ENCODE assay signal across 8 cellular contexts in genomic region chr4:123505077-123505456, GRCh38.
DNase-seq lines count a peak whose midpoint lies in the region; ATAC-seq, FAIRE-seq and TF ChIP-seq lines count a peak whose summit lies in the region.

No MANE protein-coding gene starts in this region.

- H3K4me3 ChIP-seq in AG04450 (ENCODE audit: low read depth, low read length), result peak overlapping the region; percentile 57
- peak overlapping the region; percentile 43 for H3K4me3 ChIP-seq in GM23338
- peak overlapping the region in 2 of 3 experiments; percentile 49 to 60 for H3K4me3 ChIP-seq in keratinocyte (ENCODE audit: control insufficient read depth in 2 of 3, extremely low read depth in 1 of 3, insufficient read depth in 2 of 3, low read depth in 1 of 3, low read length in 3 of 3)
- H3K4me3 ChIP-seq in subcutaneous abdominal adipose tissue (ENCODE audit: low read depth in 1 of 5, low read length in 5 of 5), result peak overlapping the region; percentile 56 to 87 (median 83)

- H3K36me3 ChIP-seq in GM23338 (ENCODE audit: insufficient read depth) (peaks cover 3% of the 10 kb centered on the region), keratinocyte (ENCODE audit: control insufficient read depth in 2 of 2, extremely low read depth in 1 of 2, insufficient read depth in 2 of 2, low read length in 2 of 2) (no peaks in the 10 kb centered on the region), subcutaneous abdominal adipose tissue (ENCODE audit: control insufficient read depth in 5 of 5, insufficient read depth in 5 of 5, low read length in 5 of 5) (no peaks in the 10 kb centered on the region)

- H3K27me3 ChIP-seq in AG04450 (ENCODE audit: control insufficient read depth, insufficient read depth, low read length) (no peaks in the 10 kb centered on the region), GM23338 (ENCODE audit: insufficient read depth) (no peaks in the 10 kb centered on the region), keratinocyte (ENCODE audit: control insufficient read depth, extremely low read depth, insufficient read depth, low read length) (no peaks in the 10 kb centered on the region), subcutaneous abdominal adipose tissue (ENCODE audit: control insufficient read depth in 5 of 5, insufficient read depth in 4 of 5, low read length in 5 of 5) (no peaks in the 10 kb centered on the region)

- H3K9ac ChIP-seq in keratinocyte (ENCODE audit: control insufficient read depth, extremely low read depth, insufficient read depth, low read length), result no peak overlapping the region
- peak overlapping the region in 4 of 5 donors; percentile 62 to 80 (median 68) for H3K9ac ChIP-seq in subcutaneous abdominal adipose tissue (ENCODE audit: low read length in 5 of 5)

- ATAC-seq in GM23338, result peak; percentile 20

- H3K27ac Mint-ChIP-seq in GM23338, result peak overlapping the region; percentile 77
- no peak overlapping the region for H3K27ac Mint-ChIP-seq in activated naive CD8-positive, alpha-beta T cell

- H3K9me3 ChIP-seq in AG04450 (ENCODE audit: control insufficient read depth, insufficient read depth, low read length) (no peaks in the 10 kb centered on the region), keratinocyte (ENCODE audit: control insufficient read depth, low read depth, low read length) (no peaks in the 10 kb centered on the region), subcutaneous abdominal adipose tissue (ENCODE audit: control insufficient read depth in 5 of 5, low read length in 5 of 5) (no peaks in the 10 kb centered on the region)

- H3K9me1 ChIP-seq in keratinocyte (ENCODE audit: control insufficient read depth, extremely low read depth, insufficient read depth, low read length), result no peaks in the 10 kb centered on the region

- H3K9me3 Mint-ChIP-seq in GM23338, result peaks cover 43% of the 10 kb centered on the region
- no peaks in the 10 kb centered on the region for H3K9me3 Mint-ChIP-seq in activated naive CD8-positive, alpha-beta T cell (ENCODE audit: low read depth)

- peak overlapping the region; percentile 67 for H3K4me3 Mint-ChIP-seq in GM23338
- H3K4me3 Mint-ChIP-seq in activated naive CD8-positive, alpha-beta T cell, result peak overlapping the region; percentile 92

- peaks cover 16% of the 10 kb centered on the region for H3F3A ChIP-seq in GM23338 (replicated peaks; ENCODE audit: low read depth)

- FAIRE-seq in keratinocyte (lab: Jason Lieb, UNC), result no peak

- DNase-seq in AG04450 (ENCODE audit: low read depth, low spot score) (no peak), GM23338 (ENCODE audit: low spot score) (peak; percentile 67), keratinocyte (ENCODE audit: low read depth, low spot score) (no peak), iPS-NIHi7 (ENCODE audit: extremely low spot score) (no peak), kidney tubule cell (ENCODE audit: low spot score) (no peak)
- no peak for DNase-seq in activated CD8-positive, alpha-beta memory T cell treated with anti-CD3 and anti-CD28 coated beads for 24 hours

- H3K79me2 ChIP-seq in GM23338 (replicated peaks; ENCODE audit: insufficient read depth) (no peaks in the 10 kb centered on the region), keratinocyte (ENCODE audit: control insufficient read depth, insufficient read depth, low read length) (no peaks in the 10 kb centered on the region)

- CTCF ChIA-PET in AG04450 (lab: Charles Lee), result no interaction called here

- peaks cover 10% of the 10 kb centered on the region for H3K27me3 Mint-ChIP-seq in GM23338 (ENCODE audit: insufficient read depth, low read depth, poor library complexity)
- H3K27me3 Mint-ChIP-seq in activated naive CD8-positive, alpha-beta T cell, result peaks cover 6% of the 10 kb centered on the region

- dilution Hi-C loops in keratinocyte (cut with MboI; ENCODE audit: extremely low pct_ligation_motif_present, low sequenced_read_pairs), result no loop called here

- H3K9me2 ChIP-seq in GM23338 (ENCODE audit: insufficient read depth), result no peaks in the 10 kb centered on the region

- H2AFZ ChIP-seq in GM23338 (no peak overlapping the region), keratinocyte (ENCODE audit: control insufficient read depth, low read length) (peak overlapping the region; percentile 78)

- H3K36me3 Mint-ChIP-seq in GM23338 (ENCODE audit: low read depth), result peaks cover 47% of the 10 kb centered on the region
- no peaks in the 10 kb centered on the region for H3K36me3 Mint-ChIP-seq in activated naive CD8-positive, alpha-beta T cell

- POLR2A ChIA-PET in AG04450 (lab: Yijun Ruan, JAX), result no interaction called here

- TF ChIP-seq CTCF in AG04450 (IDR thresholded peaks at IDR 0.05; ENCODE audit: low read depth, low read length) (no peak), GM23338 (conservative IDR thresholded peaks at IDR 0.05; ENCODE audit: low read depth in 2 of 2) (no peak), keratinocyte (optimal IDR thresholded peaks at IDR 0.05 in 1 of 3, IDR thresholded peaks at IDR 0.05 in 1 of 3, conservative IDR thresholded peaks at IDR 0.05 in 1 of 3; ENCODE audit: extremely low read depth in 1 of 3, insufficient read depth in 2 of 3, low read length in 3 of 3) (no peak)

- no peak overlapping the region for H3K27ac ChIP-seq in AG04450 (ENCODE audit: low read depth, low read length)
- H3K27ac ChIP-seq in GM23338 (ENCODE audit: low read depth), result peak overlapping the region; percentile 98
- H3K27ac ChIP-seq in keratinocyte (ENCODE audit: control insufficient read depth, insufficient read depth, low read length), result no peak overlapping the region
- peak overlapping the region; percentile 59 for H3K27ac ChIP-seq in subcutaneous abdominal adipose tissue (ENCODE audit: low read depth, low read length)

- H3K4me2 ChIP-seq in GM23338 (peak overlapping the region; percentile 69), keratinocyte (ENCODE audit: control insufficient read depth, extremely low read depth, insufficient read depth, low read depth, low read length) (peak overlapping the region; percentile 71)

- peaks cover 37% of the 10 kb centered on the region for H3K4me1 Mint-ChIP-seq in GM23338
- H3K4me1 Mint-ChIP-seq in activated naive CD8-positive, alpha-beta T cell (ENCODE audit: low read depth), result peaks cover 12% of the 10 kb centered on the region

- H4K20me1 ChIP-seq in GM23338 (replicated peaks; ENCODE audit: insufficient read depth), result no peaks in the 10 kb centered on the region
- no peaks in the 10 kb centered on the region for H4K20me1 ChIP-seq in keratinocyte (ENCODE audit: control insufficient read depth, extremely low read depth, insufficient read depth, low read length)

- peaks cover 34% of the 10 kb centered on the region for H3K4me1 ChIP-seq in GM23338 (ENCODE audit: insufficient read depth)
- peaks cover 3% of the 10 kb centered on the region for H3K4me1 ChIP-seq in keratinocyte (ENCODE audit: control insufficient read depth, extremely low read depth, insufficient read depth, low read length)
- H3K4me1 ChIP-seq in subcutaneous abdominal adipose tissue (ENCODE audit: control insufficient read depth in 5 of 5, insufficient read depth in 5 of 5, low read length in 5 of 5), result peaks cover 2 to 34% (median 20%) of the 10 kb centered on the region in 5 donors

Comparison
In these comparisons a context has a peak if more than half of its experiments do, and no peak if none do; other contexts are left out.
1. H3K27ac ChIP-seq: peak in GM23338 (single experiment) and subcutaneous abdominal adipose tissue (single experiment); none in AG04450 (single experiment) and keratinocyte (single experiment).
2. Peak in every context shown above with its lines, with median percentiles within 50 percentile points of each other: H3K4me3 ChIP-seq.